In genomic region chr1:151946366-151946764, GRCh38 we compare ENCODE assay signal across 10 cellular contexts. TPM values are rescaled to one million over a fixed set of nuclear protein-coding genes. Genes with fewer than 3 reads are reported as not detected.
DNase-seq lines count a peak whose midpoint lies in the region; ATAC-seq and TF ChIP-seq lines count a peak whose summit lies in the region.
"Had no signal": no experiment of that assay in that cellular context is flagged by ENCODE, and none has a peak within 500 bp of the region (broad histone marks: within the 10 kb centered on the region; RNA-seq: fewer than 3 reads in every experiment).

No MANE protein-coding gene starts in this region.

- H3K36me3 Mint-ChIP-seq in effector memory CD8-positive, alpha-beta T cell (ENCODE audit: insufficient read depth) = peaks cover 20% of the 10 kb centered on the region

- H3K36me3 ChIP-seq in OCI-LY3 (replicated peaks; ENCODE audit: low read depth, low read length) = no peaks in the 10 kb centered on the region
- H3K36me3 ChIP-seq in sigmoid colon = no peaks in the 10 kb centered on the region
- H3K36me3 ChIP-seq: thoracic aorta had no signal

- H3K27me3 ChIP-seq in OCI-LY3 (ENCODE audit: low read depth, low read length) = no peaks in the 10 kb centered on the region
- H3K27me3 ChIP-seq in sigmoid colon = no peaks in the 10 kb centered on the region

- intact Hi-C loops in sigmoid colon (cut with DNase I) = no loop called here

- no peaks in the 10 kb centered on the region for H3K9me3 Mint-ChIP-seq in effector memory CD8-positive, alpha-beta T cell

- H4K20me1 ChIP-seq in OCI-LY3 (ENCODE audit: insufficient read depth, low read length) = no peaks in the 10 kb centered on the region

- H3K27me3 Mint-ChIP-seq in effector memory CD8-positive, alpha-beta T cell = no peaks in the 10 kb centered on the region

- H3K4me1 Mint-ChIP-seq in effector memory CD8-positive, alpha-beta T cell (ENCODE audit: low read depth in 2 of 2) = peaks cover 29 to 45% of the 10 kb centered on the region in 2 donors

- 29 to 56% methylated on average over 2 of the region's 2 CpGs for WGBS in sigmoid colon, 2 donors

- H3K9ac ChIP-seq in OCI-LY3 (ENCODE audit: low read length) = no peak overlapping the region

- H3K4me1 ChIP-seq in OCI-LY3 (ENCODE audit: low read length) (peaks cover 11% of the 10 kb centered on the region), sigmoid colon (peaks cover 0 to 43% (median 33%) of the 10 kb centered on the region in 4 donors)

- peak overlapping the region; percentile 53 to 79 for H3K4me3 Mint-ChIP-seq in effector memory CD8-positive, alpha-beta T cell

- H3K4me3 ChIP-seq in OCI-LY3 (ENCODE audit: low read length) (no peak overlapping the region), sigmoid colon (no peak overlapping the region)

- H3K4me2 ChIP-seq in OCI-LY3 (ENCODE audit: low read length) = peak overlapping the region; percentile 31; the same call in 1 of the 2 replicates

- H3K27ac ChIP-seq in OCI-LY3 (ENCODE audit: low read length) = no peak overlapping the region
- peak overlapping the region; percentile 46 to 85 (median 71) for H3K27ac ChIP-seq in sigmoid colon

- no peaks in the 10 kb centered on the region for H3K79me2 ChIP-seq in OCI-LY3 (ENCODE audit: low read length)

- DNase-seq in NCI-H1417 (lab: John Stamatoyannopoulos, UW) (peak in 2 of 3 experiments; percentile 19 to 58), NCI-H1417 treated with DMSO at 0.1 percent for 48 hours (lab: John Stamatoyannopoulos, UW) (no peak), sigmoid colon (no peak), NCI-H1105 (lab: John Stamatoyannopoulos, UW) (no peak), NCI-H187 (lab: John Stamatoyannopoulos, UW) (no peak)
- peak; percentile 23 to 34 (median 25) for DNase-seq in effector memory CD8-positive, alpha-beta T cell
- DNase-seq: midbrain had no signal

- H3K9me3 ChIP-seq in OCI-LY3 (ENCODE audit: insufficient read depth, low read length) (no peaks in the 10 kb centered on the region), sigmoid colon (no peaks in the 10 kb centered on the region)
- H3K9me3 ChIP-seq: thoracic aorta had no signal

- TF ChIP-seq EP300 in sigmoid colon (IDR thresholded peaks at IDR 0.05) = no peak

- ATAC-seq in effector memory CD8-positive, alpha-beta T cell (replicated peaks) = peak; percentile 51
- no peak for ATAC-seq in HG03280 (IDR thresholded peaks at IDR 0.05; ENCODE audit: unreplicated experiment)

- no peak for TF ChIP-seq CTCF in OCI-LY3 (IDR thresholded peaks at IDR 0.05; ENCODE audit: low read depth, low read length)
- TF ChIP-seq CTCF in sigmoid colon (IDR thresholded peaks at IDR 0.05) = no peak

- 0 out of 2 replicates have a peak overlapping the region, but pooled peaks have one; percentile 5 for H2AFZ ChIP-seq in OCI-LY3 (ENCODE audit: low read depth, low read length)

- TF ChIP-seq POLR2A in sigmoid colon (IDR thresholded peaks at IDR 0.05) = no peak

- H3K27ac Mint-ChIP-seq in effector memory CD8-positive, alpha-beta T cell = peak overlapping the region; percentile 93 to 96

RNA-seq across cellular contexts. Expression of gene THEM4, which starts 37.1 kb away (rescaled TPM):
- 10 to 100 TPM; 16.1 to 21.9 (median 17.3) TPM for total RNA-seq in sigmoid colon
- 10 to 100 TPM in 1 of 3 donors, 1 to 10 TPM in 2; 4.9 to 13.5 (median 5.4) TPM for polyA plus RNA-seq in sigmoid colon

RNA-seq across cellular contexts. Expression of gene S100A10, which starts 47.3 kb away (rescaled TPM):
- total RNA-seq in sigmoid colon = 10 to 100 TPM; 20.2 to 57.9 (median 43.0) TPM
- 1,000 to 10,000 TPM; 1,087 to 1,816 (median 1,723) TPM for polyA plus RNA-seq in sigmoid colon

Comparison
In these comparisons a context has a peak if more than half of its experiments do, and no peak if none do; other contexts are left out.
1. DNase-seq: peak in NCI-H1417 (2 of 3) and effector memory CD8-positive, alpha-beta T cell (3 of 3); none in NCI-H1417 treated with DMSO at 0.1 percent for 48 hours (single experiment), sigmoid colon (single experiment), NCI-H1105 (single experiment) and NCI-H187 (0 of 2).